ENCODE assay signal across 14 cellular contexts in genomic region chr17:78075545-78075944, GRCh38.
A peak's percentile ranks its signal among the peaks of the same experiment; 100 is the strongest.
DNase-seq lines count a peak whose midpoint lies in the region; ATAC-seq and TF ChIP-seq lines count a peak whose summit lies in the region.
"Had no signal": no experiment of that assay in that cellular context is flagged by ENCODE, and none has a peak within 500 bp of the region (broad histone marks: within the 10 kb centered on the region; RNA-seq: fewer than 3 reads in every experiment).

No MANE protein-coding gene starts in this region.

- peak in 37 of 56 donors; percentile 6 to 83 (median 47) for DNase-seq in amygdala (lab: John Stamatoyannopoulos, UW)
- peak in 48 of 61 donors; percentile 13 to 82 (median 55) for DNase-seq in caudate nucleus (lab: John Stamatoyannopoulos, UW)
- DNase-seq in posterior cingulate gyrus: peak in 8 of 10 donors; percentile 39 to 95 (median 66)
- DNase-seq in NCI-H2171 (lab: John Stamatoyannopoulos, UW): no peak
- no peak for DNase-seq in SIG-M5 treated with dmso at 0.1 percent for 504 hours (lab: John Stamatoyannopoulos, UW; ENCODE audit: unreplicated experiment)
- no peak for DNase-seq in brain microvascular endothelial cell
- DNase-seq: ACHN, NCI-H1092 treated with DMSO at 0.1 percent for 48 hours, NCI-H146, NCI-H2081 had no signal

- peak overlapping the region; percentile 71 for H3K27ac ChIP-seq in caudate nucleus (ENCODE audit: low read depth, low read length)
- H3K27ac ChIP-seq in layer of hippocampus (ENCODE audit: low read depth, low read length): peak overlapping the region; percentile 42
- no peak overlapping the region for H3K27ac ChIP-seq in brain microvascular endothelial cell
- H3K27ac ChIP-seq: C4-2B had no signal

- intact Hi-C loops in posterior cingulate gyrus (cut with DNase I): loop anchor here (5.0 kb wide), 1 partner anchor 33 kb away; no protein-coding TSS in a partner anchor

- in situ Hi-C loops in brain microvascular endothelial cell (cut with HindIII; ENCODE audit: low pct_ligation_motif_present, low sequenced_read_pairs): no loop called here

- H3K36me3 ChIP-seq in brain microvascular endothelial cell (replicated peaks): peaks cover 10% of the 10 kb centered on the region

- TF ChIP-seq CTCF in brain microvascular endothelial cell (IDR thresholded peaks at IDR 0.05; ENCODE audit: low read depth, low read length, missing control alignments): no peak

- H3K27me3 ChIP-seq in layer of hippocampus (ENCODE audit: control insufficient read depth, insufficient read depth, low read length): no peaks in the 10 kb centered on the region
- H3K27me3 ChIP-seq in brain microvascular endothelial cell (replicated peaks): no peaks in the 10 kb centered on the region

- no peak for ATAC-seq in GM18909 (IDR thresholded peaks at IDR 0.05; ENCODE audit: poor library complexity, unreplicated experiment)
- ATAC-seq: Panc1 had no signal

- no peak overlapping the region for H3K4me3 ChIP-seq in brain microvascular endothelial cell (ENCODE audit: low read depth, low read length)

Comparison
In these comparisons a context has a peak if more than half of its experiments do, and no peak if none do; other contexts are left out.
1. DNase-seq: peak in amygdala (37 of 56), caudate nucleus (48 of 61) and posterior cingulate gyrus (8 of 10); none in NCI-H2171 (single experiment), SIG-M5 treated with dmso at 0.1 percent for 504 hours (single experiment) and brain microvascular endothelial cell (single experiment).